In genomic region chr7:43647772-43648643, GRCh38 we compare ENCODE assay signal across 8 cellular contexts.
DNase-seq lines count a peak whose midpoint lies in the region; ATAC-seq and TF ChIP-seq lines count a peak whose summit lies in the region.

No MANE protein-coding gene starts in this region.

- no peak for TF ChIP-seq CTCF in SK-N-SH (IDR thresholded peaks at IDR 0.05)

- DNase-seq in CD4-positive, CD25-positive, alpha-beta regulatory T cell, result peak in 1 of 3 donors; percentile 31
- DNase-seq in Jurkat, Clone E6-1 (ENCODE audit: low read depth, low spot score), result no peak
- DNase-seq in SK-N-SH (peak; percentile 59), brain pericyte (ENCODE audit: low read depth, low spot score) (peak; percentile 60)
- no peak for DNase-seq in effector CD8-positive, alpha-beta T cell (lab: John Stamatoyannopoulos, UW)

- no peaks in the 10 kb centered on the region for H3K9me2 ChIP-seq in SK-N-SH

- H3K27ac ChIP-seq in CD4-positive, CD25-positive, alpha-beta regulatory T cell (ENCODE audit: insufficient read depth, low read length, poor library complexity, severe bottlenecking), result peak overlapping the region; percentile 78
- H3K27ac ChIP-seq in SK-N-SH (ENCODE audit: low read depth in 2 of 2, low read length in 1 of 2) (peak overlapping the region; percentile 98 to 100), iPS-18a (ENCODE audit: low read length) (peak overlapping the region; percentile 52)

- peaks cover 27% of the 10 kb centered on the region for H3K36me3 ChIP-seq in CD4-positive, CD25-positive, alpha-beta regulatory T cell (ENCODE audit: control insufficient read depth, insufficient read depth, low read length)
- peaks cover 10 to 31% of the 10 kb centered on the region in 2 experiments for H3K36me3 ChIP-seq in SK-N-SH (replicated peaks in 1 of 2; ENCODE audit: control insufficient read depth in 1 of 2, insufficient read depth in 2 of 2, low read length in 1 of 2)
- H3K36me3 ChIP-seq in iPS-18a (ENCODE audit: control insufficient read depth, low read depth, low read length), result peaks cover 17% of the 10 kb centered on the region
- peaks cover 8% of the 10 kb centered on the region for H3K36me3 ChIP-seq in skeletal muscle satellite cell (ENCODE audit: insufficient read depth, low read length)

- peaks cover 31% of the 10 kb centered on the region for H3K36me3 Mint-ChIP-seq in CD4-positive, CD25-positive, alpha-beta regulatory T cell

- no peaks in the 10 kb centered on the region for H3K9me3 Mint-ChIP-seq in CD4-positive, CD25-positive, alpha-beta regulatory T cell

- peaks cover 62% of the 10 kb centered on the region for H3F3A ChIP-seq in SK-N-SH (replicated peaks; ENCODE audit: insufficient read depth)

- H3K4me3 ChIP-seq in CD4-positive, CD25-positive, alpha-beta regulatory T cell (ENCODE audit: low read depth, low read length), result peak overlapping the region; percentile 86
- H3K4me3 ChIP-seq in Jurkat, Clone E6-1 (ENCODE audit: low read length), result peak overlapping the region; percentile 13
- H3K4me3 ChIP-seq in SK-N-SH (ENCODE audit: low read depth in 2 of 2, low read length in 1 of 2) (peak overlapping the region; percentile 20 to 44; a peak in 3 of 4 replicates), iPS-18a (ENCODE audit: low read length) (no peak overlapping the region), skeletal muscle satellite cell (ENCODE audit: low read length) (peak overlapping the region; percentile 49)

- peak overlapping the region; percentile 76 to 89 (median 83) for H3K4me3 Mint-ChIP-seq in CD4-positive, CD25-positive, alpha-beta regulatory T cell

- no peak for TF ChIP-seq RAD21 in SK-N-SH (IDR thresholded peaks at IDR 0.05; ENCODE audit: low read length)

- peaks cover 74% of the 10 kb centered on the region for H3K4me1 ChIP-seq in CD4-positive, CD25-positive, alpha-beta regulatory T cell (ENCODE audit: control insufficient read depth, insufficient read depth, low read length, poor library complexity, severe bottlenecking)
- H3K4me1 ChIP-seq in SK-N-SH (ENCODE audit: control insufficient read depth in 1 of 2, insufficient read depth in 2 of 2, low read depth in 1 of 2, low read length in 1 of 2) (peaks cover 65 to 68% of the 10 kb centered on the region in 2 experiments), iPS-18a (ENCODE audit: control insufficient read depth, low read depth, low read length) (peaks cover 41% of the 10 kb centered on the region), skeletal muscle satellite cell (ENCODE audit: control insufficient read depth, insufficient read depth, low read length) (peaks cover 67% of the 10 kb centered on the region)

- no peak overlapping the region for H2AFZ ChIP-seq in SK-N-SH (ENCODE audit: low read depth)

- no peaks in the 10 kb centered on the region for H3K27me3 Mint-ChIP-seq in CD4-positive, CD25-positive, alpha-beta regulatory T cell

- TF ChIP-seq EP300 in SK-N-SH (IDR thresholded peaks at IDR 0.05; ENCODE audit: borderline replicate concordance in 1 of 2, low read depth in 1 of 2, low read length in 1 of 2), result peak; percentile 96 to 100

- no peaks in the 10 kb centered on the region for H3K9me3 ChIP-seq in CD4-positive, CD25-positive, alpha-beta regulatory T cell (ENCODE audit: control insufficient read depth in 2 of 2, low read length in 2 of 2)
- H3K9me3 ChIP-seq in SK-N-SH (no peaks in the 10 kb centered on the region), iPS-18a (ENCODE audit: control insufficient read depth, low read depth, low read length) (no peaks in the 10 kb centered on the region), skeletal muscle satellite cell (replicated peaks; ENCODE audit: low read length) (no peaks in the 10 kb centered on the region)

- CTCF ChIA-PET in SK-N-SH (lab: Yijun Ruan, JAX), result interaction anchor here (0.6 to 6.7 kb wide), 7 partner anchors 8 to 387 kb away, joined by 3 to 45 read pairs (median 6); partner anchors contain the start of gene STK17A

- no peak for ATAC-seq in CD4-positive, CD25-positive, alpha-beta regulatory T cell (ENCODE audit: low read depth in 2 of 2)
- peak; percentile 22 for ATAC-seq in GM19452 (IDR thresholded peaks at IDR 0.05; ENCODE audit: unreplicated experiment)

- peak overlapping the region; percentile 92 to 99 (median 95) for H3K27ac Mint-ChIP-seq in CD4-positive, CD25-positive, alpha-beta regulatory T cell

- POLR2A ChIA-PET in SK-N-SH (lab: Yijun Ruan, JAX), result interaction anchor here (0.7 to 1.3 kb wide), 3 partner anchors 10 to 116 kb away, joined by 3 to 5 read pairs (median 3); partner anchors contain the start of gene STK17A

- peaks cover 11 to 96% (median 73%) of the 10 kb centered on the region in 4 donors for H3K4me1 Mint-ChIP-seq in CD4-positive, CD25-positive, alpha-beta regulatory T cell

- H3K79me2 ChIP-seq in SK-N-SH (ENCODE audit: insufficient read depth), result peaks cover 63% of the 10 kb centered on the region

- H3K9ac ChIP-seq in SK-N-SH, result peak overlapping the region; percentile 93
- H3K9ac ChIP-seq in iPS-18a (ENCODE audit: low read length), result peak overlapping the region; percentile 37
- H3K9ac ChIP-seq in skeletal muscle satellite cell (ENCODE audit: low read depth, low read length), result peak overlapping the region; percentile 91

- H4K20me1 ChIP-seq in SK-N-SH (ENCODE audit: insufficient read depth), result no peaks in the 10 kb centered on the region

- 5% methylated on average over 9 of the region's 9 CpGs for WGBS in SK-N-SH (ENCODE audit: low lambda C conversion rate)

- peak overlapping the region; percentile 85 for H3K4me2 ChIP-seq in SK-N-SH
- peak overlapping the region; percentile 72 for H3K4me2 ChIP-seq in skeletal muscle satellite cell (ENCODE audit: low read length)

- no peaks in the 10 kb centered on the region for H3K27me3 ChIP-seq in CD4-positive, CD25-positive, alpha-beta regulatory T cell (ENCODE audit: control insufficient read depth, insufficient read depth, low read length)
- no peaks in the 10 kb centered on the region for H3K27me3 ChIP-seq in SK-N-SH (ENCODE audit: insufficient read depth)
- no peaks in the 10 kb centered on the region for H3K27me3 ChIP-seq in iPS-18a (ENCODE audit: control insufficient read depth, insufficient read depth, low read length)
- no peaks in the 10 kb centered on the region for H3K27me3 ChIP-seq in skeletal muscle satellite cell (ENCODE audit: control insufficient read depth, insufficient read depth, low read length)

TF ChIP-seq in SK-N-SH, 30 proteins besides CTCF, POLR2A, EP300 and RAD21 (continues in another document):
- peak; percentile 81; the same call in 1 of the 2 replicates for TF ChIP-seq YY1 (IDR thresholded peaks at IDR 0.05; ENCODE audit: low read depth)
- TF ChIP-seq POLR2AphosphoS5 (IDR thresholded peaks at IDR 0.05; ENCODE audit: low read depth, low read length), result peak; percentile 95; the same call in 1 of the 2 replicates
- no peak for TF ChIP-seq FOXJ3 (CRISPR knock-in tag; IDR thresholded peaks at IDR 0.05)
- peak; percentile 99 for TF ChIP-seq FOSL2 (IDR thresholded peaks at IDR 0.05; ENCODE audit: borderline replicate concordance, low read depth)
- no peak for TF ChIP-seq CHD2 (IDR thresholded peaks at IDR 0.05; ENCODE audit: low read length, partially characterized antibody)
- TF ChIP-seq EZH2phosphoT487 (IDR thresholded peaks at IDR 0.05; ENCODE audit: borderline replicate concordance, low read depth), result no peak
- peak; percentile 88; the same call in 1 of the 2 replicates for TF ChIP-seq SIN3A (IDR thresholded peaks at IDR 0.05; ENCODE audit: borderline replicate concordance, low read depth, low read length)
- TF ChIP-seq REST (IDR thresholded peaks at IDR 0.05; ENCODE audit: low read depth, low read length), result peak; percentile 30; the same call in 1 of the 2 replicates
- peak; percentile 100 for TF ChIP-seq NFIC (IDR thresholded peaks at IDR 0.05; ENCODE audit: borderline replicate concordance)
- peak; percentile 99 for TF ChIP-seq PBX3 (IDR thresholded peaks at IDR 0.05)
- peak; percentile 83; the same call in 1 of the 2 replicates for TF ChIP-seq TAF1 (IDR thresholded peaks at IDR 0.05; ENCODE audit: borderline replicate concordance, low read depth, low read length)
- no peak for TF ChIP-seq GATA2 (CRISPR knock-in tag; IDR thresholded peaks at IDR 0.05)
- peak; percentile 61 for TF ChIP-seq GABPA (IDR thresholded peaks at IDR 0.05; ENCODE audit: low read depth)
- TF ChIP-seq RXRA (IDR thresholded peaks at IDR 0.05; ENCODE audit: borderline replicate concordance, low read depth), result peak; percentile 97
- no peak for TF ChIP-seq NRF1 (IDR thresholded peaks at IDR 0.05; ENCODE audit: low read depth, low read length)

Comparison
In these comparisons a context has a peak if more than half of its experiments do, and no peak if none do; other contexts are left out.
1. DNase-seq: peak in SK-N-SH (single experiment) and brain pericyte (single experiment); none in Jurkat, Clone E6-1 (single experiment) and effector CD8-positive, alpha-beta T cell (single experiment).
2. H3K9ac ChIP-seq: peak in every context shown above with its lines; median percentile 93 in SK-N-SH; 91 in skeletal muscle satellite cell; 37 in iPS-18a.
3. Peak in every context shown above with its lines, with median percentiles within 50 percentile points of each other: H3K27ac ChIP-seq.